In genomic region chr7:149716007-149716931, GRCh38 we compare ENCODE assay signal across 9 cellular contexts. TPM values are rescaled to one million over a fixed set of nuclear protein-coding genes. Genes with fewer than 3 reads are reported as not detected.
DNase-seq lines count a peak whose midpoint lies in the region; ATAC-seq and TF ChIP-seq lines count a peak whose summit lies in the region.
"Had no signal": no experiment of that assay in that cellular context is flagged by ENCODE, and none has a peak within 500 bp of the region (broad histone marks: within the 10 kb centered on the region; RNA-seq: fewer than 3 reads in every experiment).

No MANE protein-coding gene starts in this region.

- H3K9me3 ChIP-seq in gastroesophageal sphincter: peaks cover 0 to 6% (median 0%) of the 10 kb centered on the region in 3 donors
- H3K9me3 ChIP-seq in skeletal muscle tissue (ENCODE audit: control insufficient read depth in 3 of 3, low read length in 3 of 3): no peaks in the 10 kb centered on the region

- DNase-seq in DMS 273 (lab: John Stamatoyannopoulos, UW; ENCODE audit: unreplicated experiment) (peak; percentile 43), DMS 273 treated with DMSO at 0.1 percent for 48 hours (lab: John Stamatoyannopoulos, UW) (no peak), A172 (ENCODE audit: low spot score) (no peak), NAMALWA (ENCODE audit: low spot score) (no peak)

- peaks cover 0 to 22% of the 10 kb centered on the region in 2 donors for H3K36me3 ChIP-seq in gastroesophageal sphincter
- peaks cover 5 to 6% (median 5%) of the 10 kb centered on the region in 3 donors for H3K36me3 ChIP-seq in skeletal muscle tissue (ENCODE audit: control insufficient read depth in 3 of 3, insufficient read depth in 3 of 3, low read length in 3 of 3)

- no peaks in the 10 kb centered on the region for H3K27me3 ChIP-seq in gastroesophageal sphincter
- no peaks in the 10 kb centered on the region for H3K27me3 ChIP-seq in skeletal muscle tissue (ENCODE audit: control insufficient read depth in 3 of 3, insufficient read depth in 3 of 3, low read length in 3 of 3)

- peak overlapping the region in 2 of 3 donors; percentile 13 to 80 for H3K9ac ChIP-seq in skeletal muscle tissue (ENCODE audit: low read depth in 1 of 3, low read length in 3 of 3)

- 42 to 63% methylated on average over 2 to 9 of the region's 11 CpGs for WGBS in gastroesophageal sphincter (ENCODE audit: low coverage in 1 of 2), 2 donors

- H3K4me1 ChIP-seq in gastroesophageal sphincter (peaks cover 0 to 57% (median 14%) of the 10 kb centered on the region in 3 donors), skeletal muscle tissue (ENCODE audit: control insufficient read depth in 3 of 3, insufficient read depth in 3 of 3, low read length in 3 of 3) (peaks cover 43 to 60% (median 58%) of the 10 kb centered on the region in 3 donors)

- ATAC-seq in gastroesophageal sphincter: no peak
- ATAC-seq in HG02938 (IDR thresholded peaks at IDR 0.05; ENCODE audit: unreplicated experiment): no peak

- TF ChIP-seq EP300 in gastroesophageal sphincter (IDR thresholded peaks at IDR 0.05): no peak

- TF ChIP-seq POLR2A in gastroesophageal sphincter (IDR thresholded peaks at IDR 0.05): no peak

- TF ChIP-seq CTCF in VCaP (conservative IDR thresholded peaks at IDR 0.05): peak; percentile 69
- TF ChIP-seq CTCF in gastroesophageal sphincter (IDR thresholded peaks at IDR 0.05): no peak

- peak overlapping the region; percentile 84 for H3K27ac ChIP-seq in VCaP
- H3K27ac ChIP-seq in gastroesophageal sphincter: peak overlapping the region in 3 of 4 donors; percentile 84 to 88 (median 84)
- peak overlapping the region; percentile 40 for H3K27ac ChIP-seq in skeletal muscle tissue (ENCODE audit: low read depth, low read length)

- H3K4me3 ChIP-seq in gastroesophageal sphincter (peak overlapping the region in 1 of 2 donors; percentile 79), skeletal muscle tissue (ENCODE audit: low read length in 3 of 3) (peak overlapping the region in 2 of 3 donors; percentile 66 to 78)

RNA-seq across cellular contexts. Expression of gene ZNF467, which starts 57.1 kb away (rescaled TPM):
- total RNA-seq in gastroesophageal sphincter: 10 to 100 TPM in 1 of 4 donors, 1 to 10 TPM in 3; 4.2 to 15.4 (median 9.3) TPM
- total RNA-seq in skeletal muscle tissue: 2.1 TPM
- not detected in 2 replicates for total RNA-seq in A172 (2014; rRNA removed; shearing (Covaris generic))
- total RNA-seq: T-helper 1 cell treated with Interleukin-12 subunit alpha and Interleukin-12 subunit beta and Interleukin-4 antibody, amounts not matched to agents 30 ng/mL and 1 ng/mL, for 36 hours had no signal
